ENCODE assay signal across 10 cellular contexts in genomic region chr1:16903054-16903453, GRCh38. TPM values are rescaled to one million over a fixed set of nuclear protein-coding genes. Genes with fewer than 3 reads are reported as not detected.
A peak's percentile ranks its signal among the peaks of the same experiment; 100 is the strongest.
DNase-seq lines count a peak whose midpoint lies in the region; ATAC-seq and TF ChIP-seq lines count a peak whose summit lies in the region.
"Had no signal": no experiment of that assay in that cellular context is flagged by ENCODE, and none has a peak within 500 bp of the region (broad histone marks: within the 10 kb centered on the region; RNA-seq: fewer than 3 reads in every experiment).

No MANE protein-coding gene starts in this region.

- no peaks in the 10 kb centered on the region for H3K36me3 Mint-ChIP-seq in type B pancreatic cell

- TF ChIP-seq CTCF in cardiac muscle cell (IDR thresholded peaks at IDR 0.05; ENCODE audit: low read depth, low read length) (peak; percentile 6), gastroesophageal sphincter (IDR thresholded peaks at IDR 0.05) (no peak), tibial artery (IDR thresholded peaks at IDR 0.05) (no peak), type B pancreatic cell (conservative IDR thresholded peaks at IDR 0.05) (no peak)

- H3K27ac ChIP-seq in cardiac muscle cell (peak overlapping the region; percentile 100), SJCRH30 (no peak overlapping the region; the same call in 1 of the 2 replicates), gastroesophageal sphincter (peak overlapping the region; percentile 92 to 95 (median 93)), tibial artery (peak overlapping the region; percentile 92 to 96)

- H3K27ac Mint-ChIP-seq in type B pancreatic cell, result no peak overlapping the region

- H3K4me1 Mint-ChIP-seq in type B pancreatic cell (ENCODE audit: unreplicated experiment), result peaks cover 20% of the 10 kb centered on the region

- H3K4me1 ChIP-seq in cardiac muscle cell (ENCODE audit: low read depth) (peaks cover 17% of the 10 kb centered on the region), SJCRH30 (0 out of 2 replicates have a peak, but pooled peaks cover 6% of the 10 kb centered on the region), gastroesophageal sphincter (peaks cover 0 to 29% (median 5%) of the 10 kb centered on the region in 3 donors), tibial artery (peaks cover 0 to 16% (median 9%) of the 10 kb centered on the region in 4 donors)

- H3K27me3 ChIP-seq in cardiac muscle cell, result no peaks in the 10 kb centered on the region
- H3K27me3 ChIP-seq in SJCRH30, result no peaks in the 10 kb centered on the region
- H3K27me3 ChIP-seq in gastroesophageal sphincter, result no peaks in the 10 kb centered on the region
- no peaks in the 10 kb centered on the region for H3K27me3 ChIP-seq in tibial artery

- H3K36me3 ChIP-seq in cardiac muscle cell (no peaks in the 10 kb centered on the region), SJCRH30 (no peaks in the 10 kb centered on the region), gastroesophageal sphincter (no peaks in the 10 kb centered on the region), tibial artery (no peaks in the 10 kb centered on the region)

- H3K27me3 Mint-ChIP-seq in type B pancreatic cell, result no peaks in the 10 kb centered on the region

- 45 to 46% methylated on average over 2 of the region's 2 CpGs for WGBS in gastroesophageal sphincter (ENCODE audit: low coverage in 1 of 2), 2 donors

- no peak for TF ChIP-seq POLR2A in gastroesophageal sphincter (IDR thresholded peaks at IDR 0.05)

- H3K9me3 Mint-ChIP-seq in type B pancreatic cell, result no peaks in the 10 kb centered on the region

- intact Hi-C loops in left cardiac atrium (cut with DNase I) (no loop called here), tibial artery (cut with DNase I; ENCODE audit: low total_unique reads) (no loop called here)

- no peak for TF ChIP-seq EP300 in gastroesophageal sphincter (IDR thresholded peaks at IDR 0.05)

- H3K9me3 ChIP-seq in cardiac muscle cell (ENCODE audit: low read depth), result no peaks in the 10 kb centered on the region
- H3K9me3 ChIP-seq in SJCRH30 (replicated peaks), result no peaks in the 10 kb centered on the region
- H3K9me3 ChIP-seq in gastroesophageal sphincter, result peaks cover 0 to 17% (median 0%) of the 10 kb centered on the region in 3 donors
- H3K9me3 ChIP-seq in tibial artery, result no peaks in the 10 kb centered on the region

- no peak for ATAC-seq in left cardiac atrium
- no peak for ATAC-seq in gastroesophageal sphincter
- no peak for ATAC-seq in HG02588 (IDR thresholded peaks at IDR 0.05; ENCODE audit: unreplicated experiment)
- no peak for ATAC-seq in HG03378 (IDR thresholded peaks at IDR 0.05; ENCODE audit: unreplicated experiment)

- H3K4me3 ChIP-seq in cardiac muscle cell, result no peak overlapping the region
- H3K4me3 ChIP-seq in SJCRH30, result peak overlapping the region; percentile 52
- no peak overlapping the region for H3K4me3 ChIP-seq in gastroesophageal sphincter
- H3K4me3 ChIP-seq in tibial artery, result peak overlapping the region in 1 of 2 donors; percentile 52

- no peak overlapping the region for H3K4me3 Mint-ChIP-seq in type B pancreatic cell

- DNase-seq in cardiac muscle cell (ENCODE audit: low read depth in 1 of 2, low spot score in 1 of 2) (peak; percentile 28 to 66), left cardiac atrium (no peak), SJCRH30 (peak in 1 of 2 experiments; percentile 50), tibial artery (peak in 1 of 2 donors; percentile 63), type B pancreatic cell (ENCODE audit: extremely low spot score, unreplicated experiment) (no peak)
- DNase-seq: GDM1, T1000 had no signal

RNA-seq across cellular contexts. Expression of gene RNU1-2, which starts 7.3 kb away (rescaled TPM):
- total RNA-seq in cardiac muscle cell (under 0.01 TPM in 2 replicates), left cardiac atrium (over 10,000 TPM in 1 of 2 donors, 1,000 to 10,000 TPM in 1; 5,988 to 15,401 TPM), gastroesophageal sphincter (under 1 TPM in 3 of 4 donors, not detected in 1; under 0.01 TPM), type B pancreatic cell (ENCODE audit: low replicate concordance) (2,993 and 3,564 TPM in 2 replicates)
- polyA plus RNA-seq in cardiac muscle cell, result 3.8 TPM in 1 of 2 replicates, not detected in the other
- total RNA-seq in SJCRH30 (2014; rRNA removed; shearing (Covaris generic)), result under 0.01 TPM in 2 replicates

RNA-seq across cellular contexts. Expression of gene CROCC, which starts 18.7 kb away (rescaled TPM):
- total RNA-seq in cardiac muscle cell, result 17.9 and 30.3 TPM in 2 replicates
- polyA plus RNA-seq in cardiac muscle cell, result 12.1 and 14.6 TPM in 2 replicates
- total RNA-seq in left cardiac atrium, result 1 to 10 TPM; 6.5 to 9.2 TPM
- 12.6 and 19.4 TPM in 2 replicates for total RNA-seq in SJCRH30 (2014; rRNA removed; shearing (Covaris generic))
- total RNA-seq in gastroesophageal sphincter, result 10 to 100 TPM in 3 of 4 donors, 1 to 10 TPM in 1; 8.0 to 34.5 (median 30.0) TPM
- total RNA-seq in type B pancreatic cell (ENCODE audit: low replicate concordance), result 23.5 and 40.1 TPM in 2 replicates

Comparison
In these comparisons a context has a peak if more than half of its experiments do, and no peak if none do; other contexts are left out.
1. DNase-seq: peak in cardiac muscle cell (2 of 2); none in left cardiac atrium (single experiment) and type B pancreatic cell (single experiment).
2. RNA of gene RNU1-2, which starts 7.3 kb away (total RNA-seq): 5,988 to 15,401 TPM in left cardiac atrium and 2,993 to 3,564 TPM in type B pancreatic cell; under 0.01 TPM in cardiac muscle cell, under 0.01 TPM in SJCRH30 and under 0.01 TPM in gastroesophageal sphincter; every median in the first group is over 1,000 times any median in the second.